Comparison of ENCODE assay signal across 8 cellular contexts in the genomic region with DNA sequence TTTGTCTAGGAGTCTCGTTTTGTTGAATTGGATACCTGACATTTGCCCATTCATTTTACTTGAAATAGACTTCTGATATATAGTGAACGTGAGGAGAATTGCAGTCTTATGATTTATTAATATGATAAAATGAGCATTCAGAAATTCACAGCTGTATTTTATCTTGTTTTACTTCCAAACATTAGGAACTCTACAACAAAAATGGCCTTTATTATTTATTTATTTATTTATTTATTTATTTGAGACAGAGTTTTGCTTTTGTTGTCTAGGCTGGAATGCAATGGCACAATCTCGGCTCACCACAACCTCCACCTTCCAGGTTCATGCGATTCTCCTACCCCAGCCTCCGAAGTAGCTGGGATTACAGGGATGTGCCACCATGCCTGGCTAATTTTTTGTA.
"Had no signal": no experiment of that assay in that cellular context is flagged by ENCODE, and none has a peak within 500 bp of the region (broad histone marks: within the 10 kb centered on the region; RNA-seq: fewer than 3 reads in every experiment).

No MANE protein-coding gene starts in this region.

- DNase-seq: KBM-7, KG1 had no signal

- H3K27ac ChIP-seq: HL-60, KMS-11 had no signal

- ATAC-seq: HepG2, K562 had no signal

- H3K27me3 Mint-ChIP-seq: IgD-negative memory B cell had no signal

- H3K4me1 Mint-ChIP-seq: IgD-negative memory B cell had no signal

- FAIRE-seq: HepG2, HTR-8/SVneo, K562 had no signal

- H3K9ac ChIP-seq: KMS-11 had no signal

- H3K4me3 Mint-ChIP-seq: IgD-negative memory B cell had no signal

- H3K4me2 ChIP-seq: KMS-11 had no signal

- H3K4me3 ChIP-seq: K562 had no signal
